2 cellular contexts compared by ENCODE assay signal in genomic region chr4:175369087-175369486, GRCh38.
TF ChIP-seq lines count a peak whose summit lies in the region.

No MANE protein-coding gene starts in this region.

TF ChIP-seq in SK-N-SH, 30 proteins besides CTCF, POLR2A, EP300 and RAD21 (continued from another document):
- no peak for TF ChIP-seq NRF1 (IDR thresholded peaks at IDR 0.05; ENCODE audit: low read depth, low read length)
- TF ChIP-seq RXRA (IDR thresholded peaks at IDR 0.05; ENCODE audit: borderline replicate concordance, low read depth): no peak
- no peak for TF ChIP-seq PBX3 (IDR thresholded peaks at IDR 0.05)
- no peak for TF ChIP-seq ELF1 (IDR thresholded peaks at IDR 0.05)
- no peak for TF ChIP-seq POLR2AphosphoS5 (IDR thresholded peaks at IDR 0.05; ENCODE audit: low read depth, low read length)
- TF ChIP-seq NFIC (IDR thresholded peaks at IDR 0.05; ENCODE audit: borderline replicate concordance): no peak
- no peak for TF ChIP-seq USF1 (IDR thresholded peaks at IDR 0.05; ENCODE audit: borderline replicate concordance, low read depth)
- no peak for TF ChIP-seq CHD2 (IDR thresholded peaks at IDR 0.05; ENCODE audit: low read length, partially characterized antibody)
- no peak for TF ChIP-seq GABPA (IDR thresholded peaks at IDR 0.05; ENCODE audit: low read depth)
- no peak for TF ChIP-seq IRF3 (IDR thresholded peaks at IDR 0.05; ENCODE audit: low read depth, low read length)
- no peak for TF ChIP-seq SMC3 (IDR thresholded peaks at IDR 0.05; ENCODE audit: low read depth, low read length)
- no peak for TF ChIP-seq FOSL2 (IDR thresholded peaks at IDR 0.05; ENCODE audit: borderline replicate concordance, low read depth)
- TF ChIP-seq RFX5 (IDR thresholded peaks at IDR 0.05; ENCODE audit: low read length): no peak
- no peak for TF ChIP-seq TCF12 (IDR thresholded peaks at IDR 0.05)
- no peak for TF ChIP-seq RCOR1 (IDR thresholded peaks at IDR 0.05; ENCODE audit: low read length)
TF ChIP-seq in SK-N-SH: peak in this region for 0.

TF ChIP-seq in SK-N-SH treated with all-trans-retinoic acid at 6 μM for 48 hours, 23 proteins besides CTCF, POLR2A, EP300 and RAD21 (continued from another document):
- no peak for TF ChIP-seq POU6F1 (CRISPR knock-in tag; IDR thresholded peaks at IDR 0.05; ENCODE audit: borderline replicate concordance, low read depth)
- TF ChIP-seq ARNTL (CRISPR knock-in tag; IDR thresholded peaks at IDR 0.05; ENCODE audit: borderline replicate concordance, low read depth): no peak
